13 cellular contexts compared by ENCODE assay signal in the genomic region with DNA sequence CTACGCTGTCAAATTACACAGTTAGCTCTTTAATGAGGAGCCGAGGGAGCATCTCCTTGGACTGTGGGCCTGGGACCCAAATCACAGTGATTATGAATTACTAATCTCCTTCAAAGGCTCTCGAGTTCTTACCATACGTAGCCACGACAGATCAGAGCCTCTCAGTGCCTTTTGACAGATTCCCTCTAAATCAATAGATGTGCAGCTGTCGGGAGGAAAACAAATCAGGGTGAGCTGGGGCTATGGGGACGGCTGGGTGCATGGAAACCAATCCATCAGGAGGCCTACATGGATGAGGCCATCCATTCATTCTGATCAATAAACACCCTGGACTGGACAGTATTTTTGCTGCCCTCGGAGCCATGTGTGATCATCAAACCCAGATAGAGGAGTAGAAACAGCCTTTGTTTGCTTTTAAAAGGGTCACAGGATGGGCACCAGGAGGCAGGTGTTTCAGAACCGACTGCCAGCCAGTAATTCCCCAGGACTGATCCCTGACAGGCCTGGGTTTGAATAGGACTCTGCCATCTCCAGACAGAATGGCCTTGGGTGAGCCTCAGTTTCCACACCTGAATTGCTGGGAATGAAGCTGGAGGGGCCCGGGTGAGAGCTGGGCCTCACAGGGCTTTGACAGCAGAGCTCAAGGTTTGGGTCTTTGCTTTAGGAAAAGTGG.
DNase-seq lines count a peak whose midpoint lies in the region; ATAC-seq and TF ChIP-seq lines count a peak whose summit lies in the region.
"Had no signal": no experiment of that assay in that cellular context is flagged by ENCODE, and none has a peak within 500 bp of the region (broad histone marks: within the 10 kb centered on the region; RNA-seq: fewer than 3 reads in every experiment).

No MANE protein-coding gene starts in this region.

- no peaks in the 10 kb centered on the region for H3K36me3 Mint-ChIP-seq in activated CD8-positive, alpha-beta memory T cell treated with anti-CD3 and anti-CD28 coated beads, Interleukin-2, amount 10 ng/mL, durations not matched to agents 7 days and 5 days
- no peaks in the 10 kb centered on the region for H3K36me3 Mint-ChIP-seq in CD14-positive monocyte
- H3K36me3 Mint-ChIP-seq: IgD-negative memory B cell had no signal

- no peak for TF ChIP-seq POLR2A in suprapubic skin (IDR thresholded peaks at IDR 0.05)

- no peaks in the 10 kb centered on the region for H3K27me3 Mint-ChIP-seq in activated CD8-positive, alpha-beta memory T cell treated with anti-CD3 and anti-CD28 coated beads, Interleukin-2, amount 10 ng/mL, durations not matched to agents 7 days and 5 days
- H3K27me3 Mint-ChIP-seq in CD14-positive monocyte (ENCODE audit: low read depth in 3 of 3): peaks cover 2 to 4% (median 3%) of the 10 kb centered on the region in 3 donors

- no peaks in the 10 kb centered on the region for H3K9me3 Mint-ChIP-seq in activated CD8-positive, alpha-beta memory T cell treated with anti-CD3 and anti-CD28 coated beads, Interleukin-2, amount 10 ng/mL, durations not matched to agents 7 days and 5 days (ENCODE audit: low read depth)
- peaks cover 0 to 7% (median 4%) of the 10 kb centered on the region in 7 donors for H3K9me3 Mint-ChIP-seq in CD14-positive monocyte
- H3K9me3 Mint-ChIP-seq: IgD-negative memory B cell; nephron; stimulated activated naive CD8-positive, alpha-beta T cell treated with anti-CD3 and anti-CD28 coated beads, Interleukin-15, Interleukin-2, amounts not matched to agents 100 ng/mL and 50 ng/mL, for 24 hours had no signal

- no peak for ATAC-seq in activated CD8-positive, alpha-beta memory T cell treated with anti-CD3 and anti-CD28 coated beads, Interleukin-2, amount 10 ng/mL, durations not matched to agents 7 days and 5 days
- ATAC-seq in left lung (no peak), GM19463 (IDR thresholded peaks at IDR 0.05; ENCODE audit: unreplicated experiment) (no peak)

- peak overlapping the region; percentile 62 for H3K27ac Mint-ChIP-seq in activated CD8-positive, alpha-beta memory T cell treated with anti-CD3 and anti-CD28 coated beads, Interleukin-2, amount 10 ng/mL, durations not matched to agents 7 days and 5 days
- H3K27ac Mint-ChIP-seq in CD14-positive monocyte: peak overlapping the region in 2 of 7 donors; percentile 18 to 70
- H3K27ac Mint-ChIP-seq: stimulated activated naive CD8-positive, alpha-beta T cell treated with anti-CD3 and anti-CD28 coated beads, Interleukin-15, Interleukin-2, amounts not matched to agents 100 ng/mL and 50 ng/mL, for 24 hours had no signal

- TF ChIP-seq CTCF in left lung (IDR thresholded peaks at IDR 0.05): no peak
- TF ChIP-seq CTCF in suprapubic skin (IDR thresholded peaks at IDR 0.05): no peak
- TF ChIP-seq CTCF in CD14-positive monocyte (IDR thresholded peaks at IDR 0.05): no peak
- TF ChIP-seq CTCF in BE2C (IDR thresholded peaks at IDR 0.05; ENCODE audit: low read depth, low read length): no peak

- H3K4me3 Mint-ChIP-seq in activated CD8-positive, alpha-beta memory T cell treated with anti-CD3 and anti-CD28 coated beads, Interleukin-2, amount 10 ng/mL, durations not matched to agents 7 days and 5 days: no peak overlapping the region
- no peak overlapping the region for H3K4me3 Mint-ChIP-seq in CD14-positive monocyte
- H3K4me3 Mint-ChIP-seq: IgD-negative memory B cell; nephron; stimulated activated naive CD8-positive, alpha-beta T cell treated with anti-CD3 and anti-CD28 coated beads, Interleukin-15, Interleukin-2, amounts not matched to agents 100 ng/mL and 50 ng/mL, for 24 hours had no signal

- H3K36me3 ChIP-seq in SJCRH30 (no peaks in the 10 kb centered on the region), left lung (no peaks in the 10 kb centered on the region), suprapubic skin (no peaks in the 10 kb centered on the region), BE2C (no peaks in the 10 kb centered on the region)
- H3K36me3 ChIP-seq: adrenal gland had no signal

- H3K4me1 Mint-ChIP-seq in activated CD8-positive, alpha-beta memory T cell treated with anti-CD3 and anti-CD28 coated beads, Interleukin-2, amount 10 ng/mL, durations not matched to agents 7 days and 5 days: peaks cover 20% of the 10 kb centered on the region
- peaks cover 9% of the 10 kb centered on the region for H3K4me1 Mint-ChIP-seq in CD14-positive monocyte
- H3K4me1 Mint-ChIP-seq: IgD-negative memory B cell had no signal

- H3K9me3 ChIP-seq in SJCRH30 (replicated peaks) (no peaks in the 10 kb centered on the region), left lung (no peaks in the 10 kb centered on the region), suprapubic skin (no peaks in the 10 kb centered on the region), BE2C (no peaks in the 10 kb centered on the region)
- H3K9me3 ChIP-seq: adrenal gland had no signal

- H3K27ac ChIP-seq in SJCRH30 (0 out of 2 replicates have a peak overlapping the region, but pooled peaks have one; percentile 6), left lung (peak overlapping the region; percentile 33 to 63), suprapubic skin (peak overlapping the region; percentile 62)

- CTCF ChIA-PET in activated CD8-positive, alpha-beta memory T cell treated with anti-CD3 and anti-CD28 coated beads, Interleukin-2, amount 10 ng/mL, durations not matched to agents 7 days and 5 days (lab: Charles Lee): interaction anchor here (1.0 kb wide), 1 partner anchor 189 kb away, joined by 3 read pairs; no protein-coding TSS in a partner anchor

- peaks cover 27% of the 10 kb centered on the region for H3K4me1 ChIP-seq in SJCRH30
- H3K4me1 ChIP-seq in left lung: peaks cover 8 to 10% of the 10 kb centered on the region in 2 donors
- peaks cover 24% of the 10 kb centered on the region for H3K4me1 ChIP-seq in suprapubic skin
- no peaks in the 10 kb centered on the region for H3K4me1 ChIP-seq in BE2C

- H3K4me3 ChIP-seq in SJCRH30 (no peak overlapping the region), left lung (no peak overlapping the region), suprapubic skin (no peak overlapping the region), BE2C (ENCODE audit: low read depth, low read length) (no peak overlapping the region)
- H3K4me3 ChIP-seq: adrenal gland had no signal

- TF ChIP-seq EP300 in suprapubic skin (IDR thresholded peaks at IDR 0.05): no peak

- 90% methylated on average over 10 of the region's 10 CpGs for WGBS in suprapubic skin

- intact Hi-C loops in left lung (cut with DNase I): no loop called here
- intact Hi-C loops in CD14-positive monocyte (cut with micrococcal nuclease): no loop called here

- no peaks in the 10 kb centered on the region for H3K27me3 ChIP-seq in SJCRH30
- peaks cover 0 to 9% of the 10 kb centered on the region in 2 donors for H3K27me3 ChIP-seq in left lung
- peaks cover 12% of the 10 kb centered on the region for H3K27me3 ChIP-seq in suprapubic skin
- no peaks in the 10 kb centered on the region for H3K27me3 ChIP-seq in BE2C
- H3K27me3 ChIP-seq: adrenal gland had no signal

- DNase-seq in activated CD8-positive, alpha-beta memory T cell treated with anti-CD3 and anti-CD28 coated beads, Interleukin-2, amount 10 ng/mL, durations not matched to agents 7 days and 5 days: no peak
- DNase-seq in activated CD8-positive, alpha-beta memory T cell treated with anti-CD3 and anti-CD28 coated beads, Interleukin-2, amount 50 U/mL, for 4 hours: no peak
- DNase-seq in SJCRH30 (no peak), left lung (no peak), suprapubic skin (ENCODE audit: low spot score in 2 of 2) (no peak), CD14-positive monocyte (ENCODE audit: low spot score) (no peak), BE2C (no peak)
- DNase-seq: Right ventricle myocardium superior had no signal

Comparison
In these comparisons a context has a peak if more than half of its experiments do, and no peak if none do; other contexts are left out.
1. H3K27ac ChIP-seq: peak in every context shown above with its lines; median percentile 62 in suprapubic skin; 48 in left lung; 6 in SJCRH30.